Comparison of ENCODE assay signal across 8 cellular contexts in genomic region chr3:125519678-125520562, GRCh38. TPM values are rescaled to one million over a fixed set of nuclear protein-coding genes. Genes with fewer than 3 reads are reported as not detected.
DNase-seq lines count a peak whose midpoint lies in the region; ATAC-seq and TF ChIP-seq lines count a peak whose summit lies in the region.

Gene SNX4, minus strand, starts transcription at chr3:125520202. Its CDS starts 30 bp downstream, at chr3:125520172.

- H3K27ac ChIP-seq in KMS-11 = peak within 1 kb of the TSS; percentile 47
- H3K27ac ChIP-seq in Peyer's patch = peak within 1 kb of the TSS; percentile 68 to 88 (median 78)
- peak within 1 kb of the TSS; percentile 87 to 92 (median 89) for H3K27ac ChIP-seq in esophagus muscularis mucosa (replicated peaks in 1 of 4)
- peak within 1 kb of the TSS; percentile 92 for H3K27ac ChIP-seq in muscle layer of duodenum (ENCODE audit: low read length)

- peak; percentile 87 for ATAC-seq in GM21786 (IDR thresholded peaks at IDR 0.05; ENCODE audit: unreplicated experiment)

- H3K4me3 ChIP-seq in KMS-11 (IDR thresholded peaks at IDR 0.05; ENCODE audit: insufficient read depth, low read depth, low read length) = peak within 1 kb of the TSS; percentile 85
- peak within 1 kb of the TSS; percentile 53 to 97 (median 80) for H3K4me3 ChIP-seq in Peyer's patch
- H3K4me3 ChIP-seq in esophagus muscularis mucosa = peak within 1 kb of the TSS; percentile 83 to 98 (median 86)
- H3K4me3 ChIP-seq in muscle layer of duodenum (ENCODE audit: low read depth in 1 of 2, low read length in 2 of 2) = peak within 1 kb of the TSS; percentile 89

- DNase-seq in DMS79 (lab: John Stamatoyannopoulos, UW) (peak; percentile 86), Peyer's patch (peak; percentile 89 to 96 (median 93)), esophagus muscularis mucosa (ENCODE audit: extremely low spot score) (peak; percentile 98)
- peak; percentile 90 to 91 for DNase-seq in activated T-cell treated with anti-CD3 and anti-CD28 coated beads, Interleukin-2, amount 50 U/mL, for 48 hours
- peak; percentile 68 for DNase-seq in stimulated activated CD8-positive, alpha-beta memory T cell treated with anti-CD3 and anti-CD28 coated beads, Interleukin-7, amount 100 ng/mL, for 24 hours (ENCODE audit: low read depth)

- no peaks in the 10 kb centered on the region for H4K20me1 ChIP-seq in KMS-11 (ENCODE audit: insufficient read depth)

- peaks cover 29% of the 10 kb centered on the region; the same call in 1 of the 2 replicates for H3K79me2 ChIP-seq in KMS-11 (ENCODE audit: insufficient read depth, low read depth)

- TF ChIP-seq EP300 in esophagus muscularis mucosa (IDR thresholded peaks at IDR 0.05) = no peak

- no peaks in the 10 kb centered on the region for H3K36me3 ChIP-seq in KMS-11 (ENCODE audit: insufficient read depth)
- H3K36me3 ChIP-seq in Peyer's patch = peaks cover 0 to 13% (median 0%) of the 10 kb centered on the region in 3 donors
- H3K36me3 ChIP-seq in esophagus muscularis mucosa = peaks cover 5 to 26% (median 17%) of the 10 kb centered on the region in 4 donors
- peaks cover 1 to 8% of the 10 kb centered on the region in 2 donors for H3K36me3 ChIP-seq in muscle layer of duodenum (ENCODE audit: control insufficient read depth in 1 of 2, insufficient read depth in 2 of 2, low read length in 2 of 2)

- H3K27me3 ChIP-seq in KMS-11 (ENCODE audit: insufficient read depth, low read depth) (no peaks in the 10 kb centered on the region), Peyer's patch (no peaks in the 10 kb centered on the region), esophagus muscularis mucosa (no peaks in the 10 kb centered on the region), muscle layer of duodenum (ENCODE audit: low read depth, low read length) (no peaks in the 10 kb centered on the region)

- under 1% methylated on average over 32 of the region's 65 CpGs for WGBS in esophagus muscularis mucosa

- peak within 1 kb of the TSS; percentile 88 for H3K4me2 ChIP-seq in KMS-11

- TF ChIP-seq POLR2A in Peyer's patch (IDR thresholded peaks at IDR 0.05) = peak; percentile 64 to 67
- no peak for TF ChIP-seq POLR2A in esophagus muscularis mucosa (IDR thresholded peaks at IDR 0.05; ENCODE audit: low read depth)

- H3K9me3 ChIP-seq in Peyer's patch = no peaks in the 10 kb centered on the region
- no peaks in the 10 kb centered on the region for H3K9me3 ChIP-seq in esophagus muscularis mucosa
- H3K9me3 ChIP-seq in muscle layer of duodenum (ENCODE audit: control insufficient read depth in 1 of 2, low read length in 2 of 2) = no peaks in the 10 kb centered on the region

- TF ChIP-seq CTCF in KMS-11 (conservative IDR thresholded peaks at IDR 0.05; ENCODE audit: low read depth, low read length) = no peak
- peak in 1 of 6 experiments; percentile 6 for TF ChIP-seq CTCF in Peyer's patch (IDR thresholded peaks at IDR 0.05)
- no peak for TF ChIP-seq CTCF in esophagus muscularis mucosa (IDR thresholded peaks at IDR 0.05)

- peak within 1 kb of the TSS; percentile 64 for H2AFZ ChIP-seq in KMS-11 (ENCODE audit: low read depth)

- H3K9ac ChIP-seq in KMS-11 = peak within 1 kb of the TSS; percentile 84

- intact Hi-C loops in esophagus muscularis mucosa (cut with DNase I) = no loop called here

- H3K4me1 ChIP-seq in KMS-11 (ENCODE audit: low read depth, poor library complexity, severe bottlenecking) (peaks cover 11% of the 10 kb centered on the region), Peyer's patch (peaks cover 0 to 14% (median 6%) of the 10 kb centered on the region in 4 donors), esophagus muscularis mucosa (peaks cover 22 to 43% (median 36%) of the 10 kb centered on the region in 4 donors), muscle layer of duodenum (ENCODE audit: control insufficient read depth in 1 of 2, insufficient read depth in 2 of 2, low read length in 2 of 2) (peaks cover 0 to 20% of the 10 kb centered on the region in 2 donors)

RNA-seq across cellular contexts. Expression of gene SNX4, which starts in this region (rescaled TPM):
- total RNA-seq in Peyer's patch = 10 to 100 TPM; 64.1 to 82.6 (median 70.0) TPM
- total RNA-seq in esophagus muscularis mucosa = 10 to 100 TPM; 22.9 to 47.3 (median 32.6) TPM

Comparison
In these comparisons a context has a peak if more than half of its experiments do, and no peak if none do; other contexts are left out.
1. Peak in every context shown above with its lines: DNase-seq, ATAC-seq, H3K4me3 ChIP-seq and H3K27ac ChIP-seq.